In genomic region chr13:98270819-98271218, GRCh38 we compare ENCODE assay signal across 18 cellular contexts.
"Had no signal": no experiment of that assay in that cellular context is flagged by ENCODE, and none has a peak within 500 bp of the region (broad histone marks: within the 10 kb centered on the region; RNA-seq: fewer than 3 reads in every experiment).

No MANE protein-coding gene starts in this region.

- H3K4me3 ChIP-seq: colonic mucosa, hepatocyte, left ventricle myocardium inferior, lower lobe of right lung, mucosa of descending colon, upper lobe of left lung, uterus had no signal

- H3K4me2 ChIP-seq: hepatocyte had no signal

- H3K27me3 ChIP-seq: colonic mucosa, hepatocyte, upper lobe of left lung, uterus had no signal

- H3K27ac ChIP-seq: colonic mucosa, hepatocyte, left ventricle myocardium inferior, lower lobe of right lung, upper lobe of left lung, uterus had no signal

- DNase-seq: cerebellar nuclear complex; colonic mucosa; dermis blood vessel endothelial cell; effector CD4-positive, alpha-beta T cell; foreskin melanocyte; head of caudate nucleus; kidney; left cardiac atrium; left ventricle myocardium inferior; lower lobe of right lung; mucosa of descending colon; naive thymus-derived CD8-positive, alpha-beta T cell; small intestine; stimulated activated CD4-positive, alpha-beta T cell treated with anti-CD3 and anti-CD28 coated beads, Interleukin-12 subunit alpha, Interleukin-12 subunit beta, amount 100 ng/mL, for 4 hours; stimulated activated naive CD4-positive, alpha-beta T cell treated with Interleukin-2 at 50 U/mL for 16 hours; upper lobe of left lung; uterus had no signal

- H3K9me3 Mint-ChIP-seq: naive thymus-derived CD8-positive, alpha-beta T cell had no signal

- H3K4me3 Mint-ChIP-seq: naive thymus-derived CD8-positive, alpha-beta T cell had no signal

- FAIRE-seq: kidney, small intestine had no signal

- H3K4me1 Mint-ChIP-seq: naive thymus-derived CD8-positive, alpha-beta T cell had no signal

- H3K36me3 ChIP-seq: colonic mucosa, left ventricle myocardium inferior, lower lobe of right lung, upper lobe of left lung, uterus had no signal

- H3K36me3 Mint-ChIP-seq: naive thymus-derived CD8-positive, alpha-beta T cell had no signal

- H2AFZ ChIP-seq: hepatocyte had no signal

- H3K4me1 ChIP-seq: uterus had no signal

- H3K9me3 ChIP-seq: colonic mucosa, left ventricle myocardium inferior, lower lobe of right lung, mucosa of descending colon, upper lobe of left lung, uterus had no signal
